In the genomic region with DNA sequence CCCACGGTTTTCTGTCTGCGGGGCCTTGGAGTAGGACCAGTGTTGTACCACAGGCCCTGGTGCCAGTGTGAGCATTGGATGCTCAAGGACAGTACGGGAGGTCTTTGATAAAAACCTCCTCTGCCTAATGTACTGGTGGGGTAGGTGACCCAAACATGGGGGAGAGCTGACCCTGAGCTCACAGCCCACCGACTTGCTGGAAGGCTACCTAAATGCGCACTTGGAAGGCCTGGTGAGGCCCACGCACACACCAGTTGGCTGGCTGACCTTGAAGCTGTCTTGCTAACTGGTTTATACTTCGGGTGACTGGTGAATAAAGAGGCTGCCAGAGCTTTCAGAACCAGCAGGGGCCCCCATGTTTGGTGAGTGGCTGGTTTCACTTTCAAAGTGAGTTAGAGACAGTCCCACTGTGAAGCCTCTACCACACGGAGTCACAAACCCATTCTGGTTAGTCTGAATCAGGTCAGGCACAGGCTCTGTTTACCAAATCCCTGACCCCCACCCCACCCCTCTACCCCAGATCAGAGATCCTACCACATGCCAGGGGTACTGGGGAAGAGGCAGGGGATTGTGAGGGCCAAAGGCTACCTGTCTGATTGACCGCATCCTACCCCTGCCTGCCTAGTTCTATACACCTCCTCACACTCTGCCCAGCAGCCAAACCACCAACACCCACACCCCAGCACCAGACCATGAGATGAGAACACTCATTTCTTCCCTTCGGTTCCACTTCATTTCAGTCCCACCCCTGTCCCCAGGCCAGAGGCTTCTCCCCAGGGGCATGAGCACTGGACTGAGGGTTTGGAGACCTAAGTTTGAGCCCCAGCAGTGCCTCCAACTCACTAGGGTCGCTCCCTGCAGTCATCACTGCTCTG, we compare ENCODE assay signal across 8 cellular contexts. TPM values are rescaled to one million over a fixed set of nuclear protein-coding genes. Genes with fewer than 3 reads are reported as not detected.
A peak's percentile ranks its signal among the peaks of the same experiment; 100 is the strongest.
DNase-seq lines count a peak whose midpoint lies in the region; ATAC-seq and TF ChIP-seq lines count a peak whose summit lies in the region.

No MANE protein-coding gene starts in this region.

- no peaks in the 10 kb centered on the region for H3K9me3 Mint-ChIP-seq in T-cell

- H3K27ac ChIP-seq in aorta (ENCODE audit: low read depth in 1 of 2, low read length in 2 of 2) = no peak overlapping the region

- H3K4me1 ChIP-seq in aorta (ENCODE audit: control insufficient read depth in 1 of 2, insufficient read depth in 2 of 2, low read length in 2 of 2) = no peaks in the 10 kb centered on the region

- no peaks in the 10 kb centered on the region for H3K36me3 ChIP-seq in aorta (ENCODE audit: control insufficient read depth in 1 of 2, insufficient read depth in 2 of 2, low read length in 1 of 2)

- ATAC-seq in GM21717 (IDR thresholded peaks at IDR 0.05; ENCODE audit: unreplicated experiment) (peak; percentile 45), T-cell (replicated peaks in 1 of 4) (peak; percentile 69 to 81 (median 76)), omental fat pad (ENCODE audit: low FRiP score) (no peak), aorta (ENCODE audit: low FRiP score) (no peak)

- no peak overlapping the region for H3K4me3 ChIP-seq in aorta (ENCODE audit: low read length in 2 of 2)

- CTCF ChIA-PET in T-cell (lab: Charles Lee) = interaction anchor here in 1 of 2 donors (0.7 to 2.8 kb wide), 6 partner anchors 8 to 83 kb away, joined by 3 to 20 read pairs (median 9); partner anchors contain the start of gene IL2RB

- peaks cover 2% of the 10 kb centered on the region for H3K9me3 ChIP-seq in aorta (ENCODE audit: control insufficient read depth, low read length)

- POLR2A ChIA-PET in T-cell (lab: Charles Lee) = interaction anchor here in 1 of 2 donors (1.0 kb wide), 1 partner anchor 12 kb away, joined by 3 read pairs; no protein-coding TSS in a partner anchor

- 79 to 83% methylated on average over 11 of the region's 11 CpGs for WGBS in aorta, 2 donors

- H3K27ac Mint-ChIP-seq in T-cell = peak overlapping the region; percentile 87 to 97

- intact Hi-C loops in aorta (cut with DNase I) = no loop called here

- DNase-seq in GM10266 (ENCODE audit: extremely low spot score) (peak; percentile 82), T-cell (peak; percentile 40 to 75 (median 64)), amniotic epithelial cell (ENCODE audit: low read depth) (peak; percentile 13), omental fat pad (ENCODE audit: low spot score) (no peak), aorta (no peak), DMS79 (lab: John Stamatoyannopoulos, UW) (no peak)
- DNase-seq in stimulated activated CD8-positive, alpha-beta memory T cell treated with anti-CD3 and anti-CD28 coated beads, Interleukin-7, amount 100 ng/mL, for 48 hours (ENCODE audit: extremely low read depth in 1 of 2, low read depth in 1 of 2) = peak; percentile 67 to 82

- no peaks in the 10 kb centered on the region for H3K27me3 Mint-ChIP-seq in T-cell

- no peaks in the 10 kb centered on the region for H3K27me3 ChIP-seq in aorta (ENCODE audit: control insufficient read depth in 1 of 2, insufficient read depth in 2 of 2, low read length in 1 of 2)

- TF ChIP-seq CTCF in GM10266 (IDR thresholded peaks at IDR 0.05; ENCODE audit: control insufficient read depth, insufficient read depth, low read depth, missing control alignments) (no peak), omental fat pad (IDR thresholded peaks at IDR 0.05) (no peak)

- H3K4me1 Mint-ChIP-seq in T-cell = peaks cover 58 to 88% (median 70%) of the 10 kb centered on the region in 3 donors

- no peaks in the 10 kb centered on the region for H3K36me3 Mint-ChIP-seq in T-cell

- H3K4me3 Mint-ChIP-seq in T-cell = peak overlapping the region; percentile 11 to 70 (median 55)

RNA-seq across cellular contexts. Expression of gene IL2RB, which starts 12.7 kb away (rescaled TPM):
- total RNA-seq in T-cell (100 to 1,000 TPM in 2 of 5 donors, 10 to 100 TPM in 3; 53.6 to 118 (median 98.1) TPM), omental fat pad (1 to 10 TPM in 3 of 4 donors, under 1 TPM in 1; 0.95 to 4.4 (median 1.5) TPM), aorta (1 to 10 TPM; 2.0 to 4.5 TPM)
- 1 to 10 TPM in 1 of 2 donors, under 1 TPM in 1; 0.23 to 1.3 TPM for polyA plus RNA-seq in aorta

RNA-seq across cellular contexts. Expression of gene C1QTNF6, which starts 25.6 kb away (rescaled TPM):
- total RNA-seq in T-cell = 10 to 100 TPM in 4 of 5 donors, 1 to 10 TPM in 1; 9.0 to 26.4 (median 22.0) TPM
- 1 to 10 TPM; 1.0 to 2.8 (median 1.4) TPM for total RNA-seq in omental fat pad
- 1 to 10 TPM; 2.4 to 7.0 TPM for total RNA-seq in aorta
- 10 to 100 TPM in 1 of 2 donors, 1 to 10 TPM in 1; 3.1 to 11.9 TPM for polyA plus RNA-seq in aorta

RNA-seq across cellular contexts. Expression of gene SSTR3, which starts 49.8 kb away (rescaled TPM):
- 1 to 10 TPM; 4.6 to 8.7 (median 5.3) TPM for total RNA-seq in T-cell
- total RNA-seq in omental fat pad = under 1 TPM in 2 of 4 donors, not detected in 2; 0.12 to 0.28 TPM
- not detected for total RNA-seq in aorta
- polyA plus RNA-seq in aorta = not detected

RNA-seq across cellular contexts. Expression of gene TMPRSS6, which starts 52.9 kb away (rescaled TPM):
- 1 to 10 TPM in 3 of 5 donors, under 1 TPM in 2; 0.40 to 1.3 (median 1.1) TPM for total RNA-seq in T-cell
- total RNA-seq in omental fat pad = not detected
- not detected for total RNA-seq in aorta
- not detected for polyA plus RNA-seq in aorta

Comparison
In these comparisons a context has a peak if more than half of its experiments do, and no peak if none do; other contexts are left out.
1. DNase-seq: peak in GM10266 (single experiment), T-cell (34 of 34), amniotic epithelial cell (single experiment) and stimulated activated CD8-positive, alpha-beta memory T cell treated with anti-CD3 and anti-CD28 coated beads, Interleukin-7, amount 100 ng/mL, for 48 hours (2 of 2); none in omental fat pad (single experiment), aorta (0 of 2) and DMS79 (single experiment).
2. ATAC-seq: peak in GM21717 (single experiment) and T-cell (4 of 4); none in omental fat pad (single experiment) and aorta (single experiment).
3. RNA of gene IL2RB, which starts 12.7 kb away (total RNA-seq): 53.6 to 118 TPM in T-cell; 2.0 to 4.5 TPM in aorta and 0.95 to 4.4 TPM in omental fat pad; every median in the first group is over 4 times any median in the second.
4. RNA of gene SSTR3, which starts 49.8 kb away (total RNA-seq): 4.6 to 8.7 TPM in T-cell; 0.12 to 0.28 TPM in omental fat pad and not detected in aorta; every median in the first group is over 4 times any median in the second.